2 cellular contexts compared by ENCODE assay signal in genomic region chr15:76899931-76900310, GRCh38.
TF ChIP-seq lines count a peak whose summit lies in the region.
"Not testable (repeated sequence)": the region's sequence is repeated elsewhere in the genome, so short reads cannot be mapped to it uniquely, and the experiment has no call there.

No MANE protein-coding gene starts in this region.

TF ChIP-seq in K562, 482 proteins besides CTCF, POLR2A, EP300 and RAD21:
- TF ChIP-seq CBFA2T3 (IDR thresholded peaks at IDR 0.05) (peak; percentile 75), CBFA2T2 (conservative IDR thresholded peaks at IDR 0.05) (peak; percentile 63), NCOR1 (IDR thresholded peaks at IDR 0.05) (peak; percentile 29; the same call in 1 of the 2 replicates), TAL1 (IDR thresholded peaks at IDR 0.05) (peak; percentile 54; the same call in 1 of the 2 replicates)

TF ChIP-seq in HepG2, 621 proteins besides CTCF, POLR2A, EP300 and RAD21:
- TF ChIP-seq ZNF652 (CRISPR knock-in tag; IDR thresholded peaks at IDR 0.05; ENCODE audit: borderline replicate concordance, low read depth) = peak; percentile 82
- peak; percentile 64; the same call in 1 of the 2 replicates for TF ChIP-seq SP5 (CRISPR knock-in tag; IDR thresholded peaks at IDR 0.05; ENCODE audit: borderline replicate concordance, low read depth)
- not testable (repeated sequence) for TF ChIP-seq SOX13 (IDR thresholded peaks at IDR 0.05)
- TF ChIP-seq SOX13 (CRISPR knock-in tag; conservative IDR thresholded peaks at IDR 0.05 in 1 of 2, IDR thresholded peaks at IDR 0.05 in 1 of 2) = peak in 1 of 2 experiments; percentile 48; a peak in 1 of 4 replicates
- peak; percentile 60; the same call in 1 of the 2 replicates for TF ChIP-seq BCL6 (CRISPR knock-in tag; IDR thresholded peaks at IDR 0.05)
- 0 out of 2 replicates have a peak, but pooled peaks have one; percentile 21 for TF ChIP-seq PATZ1 (CRISPR knock-in tag; IDR thresholded peaks at IDR 0.05)
- TF ChIP-seq GATAD2A (CRISPR knock-in tag; IDR thresholded peaks at IDR 0.05) = peak; percentile 25; the same call in 1 of the 2 replicates
- peak; percentile 17; the same call in 1 of the 2 replicates for TF ChIP-seq HNF4A (CRISPR knock-in tag; IDR thresholded peaks at IDR 0.05)
- peak; percentile 30; the same call in 1 of the 2 replicates for TF ChIP-seq SOX5 (CRISPR knock-in tag; IDR thresholded peaks at IDR 0.05; ENCODE audit: borderline replicate concordance)
- peak; percentile 27; the same call in 1 of the 2 replicates for TF ChIP-seq RARA (CRISPR knock-in tag; IDR thresholded peaks at IDR 0.05)
- TF ChIP-seq, protein P1, sequence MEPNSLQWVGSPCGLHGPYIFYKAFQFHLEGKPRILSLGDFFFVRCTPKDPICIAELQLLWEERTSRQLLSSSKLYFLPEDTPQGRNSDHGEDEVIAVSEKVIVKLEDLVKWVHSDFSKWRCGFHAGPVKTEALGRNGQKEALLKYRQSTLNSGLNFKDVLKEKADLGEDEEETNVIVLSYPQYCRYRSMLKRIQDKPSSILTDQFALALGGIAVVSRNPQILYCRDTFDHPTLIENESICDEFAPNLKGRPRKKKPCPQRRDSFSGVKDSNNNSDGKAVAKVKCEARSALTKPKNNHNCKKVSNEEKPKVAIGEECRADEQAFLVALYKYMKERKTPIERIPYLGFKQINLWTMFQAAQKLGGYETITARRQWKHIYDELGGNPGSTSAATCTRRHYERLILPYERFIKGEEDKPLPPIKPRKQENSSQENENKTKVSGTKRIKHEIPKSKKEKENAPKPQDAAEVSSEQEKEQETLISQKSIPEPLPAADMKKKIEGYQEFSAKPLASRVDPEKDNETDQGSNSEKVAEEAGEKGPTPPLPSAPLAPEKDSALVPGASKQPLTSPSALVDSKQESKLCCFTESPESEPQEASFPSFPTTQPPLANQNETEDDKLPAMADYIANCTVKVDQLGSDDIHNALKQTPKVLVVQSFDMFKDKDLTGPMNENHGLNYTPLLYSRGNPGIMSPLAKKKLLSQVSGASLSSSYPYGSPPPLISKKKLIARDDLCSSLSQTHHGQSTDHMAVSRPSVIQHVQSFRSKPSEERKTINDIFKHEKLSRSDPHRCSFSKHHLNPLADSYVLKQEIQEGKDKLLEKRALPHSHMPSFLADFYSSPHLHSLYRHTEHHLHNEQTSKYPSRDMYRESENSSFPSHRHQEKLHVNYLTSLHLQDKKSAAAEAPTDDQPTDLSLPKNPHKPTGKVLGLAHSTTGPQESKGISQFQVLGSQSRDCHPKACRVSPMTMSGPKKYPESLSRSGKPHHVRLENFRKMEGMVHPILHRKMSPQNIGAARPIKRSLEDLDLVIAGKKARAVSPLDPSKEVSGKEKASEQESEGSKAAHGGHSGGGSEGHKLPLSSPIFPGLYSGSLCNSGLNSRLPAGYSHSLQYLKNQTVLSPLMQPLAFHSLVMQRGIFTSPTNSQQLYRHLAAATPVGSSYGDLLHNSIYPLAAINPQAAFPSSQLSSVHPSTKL (CRISPR knock-in tag; IDR thresholded peaks at IDR 0.05) = peak; percentile 60; the same call in 1 of the 2 replicates
- 0 out of 2 replicates have a peak, but pooled peaks have one; percentile 15 for TF ChIP-seq MIXL1 (CRISPR knock-in tag; IDR thresholded peaks at IDR 0.05)
- TF ChIP-seq NCOA2 (CRISPR knock-in tag; IDR thresholded peaks at IDR 0.05) = 0 out of 2 replicates have a peak, but pooled peaks have one; percentile 25
- TF ChIP-seq PHF21A (CRISPR knock-in tag; IDR thresholded peaks at IDR 0.05) = 0 out of 2 replicates have a peak, but pooled peaks have one; percentile 18
